8 cellular contexts compared by ENCODE assay signal in genomic region chr3:88151358-88151757, GRCh38. TPM values are rescaled to one million over a fixed set of nuclear protein-coding genes. Genes with fewer than 3 reads are reported as not detected.
DNase-seq lines count a peak whose midpoint lies in the region; ATAC-seq and TF ChIP-seq lines count a peak whose summit lies in the region.

No MANE protein-coding gene starts in this region.

- peaks cover 25% of the 10 kb centered on the region for H3K36me3 Mint-ChIP-seq in stimulated activated naive CD8-positive, alpha-beta T cell treated with anti-CD3 and anti-CD28 coated beads, Interleukin-15, Interleukin-2, amounts not matched to agents 100 ng/mL and 50 ng/mL, for 24 hours (ENCODE audit: low read depth)
- peaks cover 19% of the 10 kb centered on the region for H3K36me3 Mint-ChIP-seq in activated naive CD8-positive, alpha-beta T cell treated with anti-CD3 and anti-CD28 coated beads for 36 hours

- no peak for DNase-seq in stimulated activated naive CD8-positive, alpha-beta T cell treated with anti-CD3 and anti-CD28 coated beads, Interleukin-15, Interleukin-2, amounts not matched to agents 100 U/mL and 50 U/mL, for 24 hours
- no peak for DNase-seq in activated naive CD8-positive, alpha-beta T cell treated with anti-CD3 and anti-CD28 coated beads for 36 hours
- DNase-seq in kidney tubule cell (ENCODE audit: low spot score) (peak; percentile 12), NCI-H2081 (lab: John Stamatoyannopoulos, UW) (no peak), DMS53 (lab: John Stamatoyannopoulos, UW) (no peak), vagina (ENCODE audit: extremely low spot score in 2 of 2) (no peak)

- no peak for ATAC-seq in stimulated activated naive CD8-positive, alpha-beta T cell treated with anti-CD3 and anti-CD28 coated beads, Interleukin-15, Interleukin-2, amounts not matched to agents 100 U/mL and 50 U/mL, for 24 hours
- ATAC-seq in GM18909 (IDR thresholded peaks at IDR 0.05; ENCODE audit: poor library complexity, unreplicated experiment): no peak

- H3K27ac Mint-ChIP-seq in stimulated activated naive CD8-positive, alpha-beta T cell treated with anti-CD3 and anti-CD28 coated beads, Interleukin-15, Interleukin-2, amounts not matched to agents 100 ng/mL and 50 ng/mL, for 24 hours: peak overlapping the region; percentile 26
- peak overlapping the region; percentile 20 for H3K27ac Mint-ChIP-seq in activated naive CD8-positive, alpha-beta T cell treated with anti-CD3 and anti-CD28 coated beads for 36 hours

- TF ChIP-seq POLR2A in vagina (IDR thresholded peaks at IDR 0.05): no peak

- no peak overlapping the region for H3K27ac ChIP-seq in vagina

- peak overlapping the region; percentile 98 for H3K4me3 Mint-ChIP-seq in stimulated activated naive CD8-positive, alpha-beta T cell treated with anti-CD3 and anti-CD28 coated beads, Interleukin-15, Interleukin-2, amounts not matched to agents 100 ng/mL and 50 ng/mL, for 24 hours
- H3K4me3 Mint-ChIP-seq in activated naive CD8-positive, alpha-beta T cell treated with anti-CD3 and anti-CD28 coated beads for 36 hours: peak overlapping the region; percentile 97

- H3K27me3 Mint-ChIP-seq in stimulated activated naive CD8-positive, alpha-beta T cell treated with anti-CD3 and anti-CD28 coated beads, Interleukin-15, Interleukin-2, amounts not matched to agents 100 ng/mL and 50 ng/mL, for 24 hours: no peaks in the 10 kb centered on the region
- H3K27me3 Mint-ChIP-seq in activated naive CD8-positive, alpha-beta T cell treated with anti-CD3 and anti-CD28 coated beads for 36 hours: no peaks in the 10 kb centered on the region

- peaks cover 43% of the 10 kb centered on the region for H3K4me1 Mint-ChIP-seq in stimulated activated naive CD8-positive, alpha-beta T cell treated with anti-CD3 and anti-CD28 coated beads, Interleukin-15, Interleukin-2, amounts not matched to agents 100 ng/mL and 50 ng/mL, for 24 hours (ENCODE audit: low read depth)
- H3K4me1 Mint-ChIP-seq in activated naive CD8-positive, alpha-beta T cell treated with anti-CD3 and anti-CD28 coated beads for 36 hours: peaks cover 30% of the 10 kb centered on the region

- H3K9me3 ChIP-seq in vagina: no peaks in the 10 kb centered on the region

- no peaks in the 10 kb centered on the region for H3K9me3 Mint-ChIP-seq in stimulated activated naive CD8-positive, alpha-beta T cell treated with anti-CD3 and anti-CD28 coated beads, Interleukin-15, Interleukin-2, amounts not matched to agents 100 ng/mL and 50 ng/mL, for 24 hours
- no peaks in the 10 kb centered on the region for H3K9me3 Mint-ChIP-seq in activated naive CD8-positive, alpha-beta T cell treated with anti-CD3 and anti-CD28 coated beads for 36 hours

- peak overlapping the region in 1 of 2 donors; percentile 76 for H3K4me3 ChIP-seq in vagina

- no peak for TF ChIP-seq CTCF in vagina (IDR thresholded peaks at IDR 0.05)

- no peaks in the 10 kb centered on the region for H3K27me3 ChIP-seq in vagina

- peaks cover 54% of the 10 kb centered on the region for H3K4me1 ChIP-seq in vagina

- H3K36me3 ChIP-seq in vagina: peaks cover 0 to 28% of the 10 kb centered on the region in 2 donors

- intact Hi-C loops in vagina (cut with DNase I): no loop called here

RNA-seq across cellular contexts. Expression of gene C3orf38, which starts 1.6 kb away (rescaled TPM):
- total RNA-seq in activated naive CD8-positive, alpha-beta T cell treated with anti-CD3 and anti-CD28 coated beads for 36 hours: 10 to 100 TPM; 21.4 to 24.1 TPM
- 16.0 TPM for total RNA-seq in vagina
